21 cellular contexts compared by ENCODE assay signal in the genomic region with DNA sequence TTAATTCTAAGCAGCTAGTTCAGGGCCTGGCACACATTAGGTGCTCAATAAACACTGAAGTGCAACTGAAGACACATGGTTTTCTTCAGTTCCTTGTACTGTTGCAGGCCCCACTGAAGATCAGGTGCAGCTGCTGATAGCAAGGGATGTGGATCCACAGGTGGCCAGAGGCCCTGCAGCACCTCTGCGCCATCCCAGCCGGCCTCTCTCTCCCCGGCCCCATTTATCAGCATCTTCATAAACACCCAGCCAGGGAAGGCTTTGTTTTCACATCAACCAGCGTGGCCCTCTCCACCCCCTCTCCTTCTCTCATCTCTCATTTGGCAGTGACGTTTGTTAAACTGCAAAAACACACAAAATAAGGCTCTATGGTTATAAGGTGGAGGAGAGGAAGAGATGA.
"Had no signal": no experiment of that assay in that cellular context is flagged by ENCODE, and none has a peak within 500 bp of the region (broad histone marks: within the 10 kb centered on the region; RNA-seq: fewer than 3 reads in every experiment).

No MANE protein-coding gene starts in this region.

- H3K27ac ChIP-seq: SJSA1, SK-N-MC had no signal

- H3K27me3 ChIP-seq: MG63, SJSA1 had no signal

- H3K4me1 ChIP-seq: SJSA1 had no signal

- DNase-seq: Karpas-422, KG1, MG63, NCI-H1092, NCI-H1105 treated with DMSO at 0.1 percent for 48 hours, NCI-H1436 treated with DMSO at 0.1 percent for 48 hours, NCI-H187, NCI-H2029, NCI-H2081 treated with DMSO at 0.1 percent for 48 hours, NCI-H2171, NCI-H226, NCI-H446, NCI-H510A, NCI-H524 treated with DMSO at 0.1 percent for 48 hours, NCI-H69, NCI-H774, Right ventricle myocardium superior, RPMI8226, SIG-M5 had no signal

- H3K4me3 ChIP-seq: MG63, SJSA1, SK-N-MC had no signal

- H3K9me3 ChIP-seq: MG63, SJSA1 had no signal

- H3K36me3 ChIP-seq: MG63, SJSA1 had no signal
